8 cellular contexts compared by ENCODE assay signal in genomic region chr17:4554997-4555799, GRCh38. TPM values are rescaled to one million over a fixed set of nuclear protein-coding genes. Genes with fewer than 3 reads are reported as not detected.
DNase-seq lines count a peak whose midpoint lies in the region; ATAC-seq and TF ChIP-seq lines count a peak whose summit lies in the region.

A gene with protein sequence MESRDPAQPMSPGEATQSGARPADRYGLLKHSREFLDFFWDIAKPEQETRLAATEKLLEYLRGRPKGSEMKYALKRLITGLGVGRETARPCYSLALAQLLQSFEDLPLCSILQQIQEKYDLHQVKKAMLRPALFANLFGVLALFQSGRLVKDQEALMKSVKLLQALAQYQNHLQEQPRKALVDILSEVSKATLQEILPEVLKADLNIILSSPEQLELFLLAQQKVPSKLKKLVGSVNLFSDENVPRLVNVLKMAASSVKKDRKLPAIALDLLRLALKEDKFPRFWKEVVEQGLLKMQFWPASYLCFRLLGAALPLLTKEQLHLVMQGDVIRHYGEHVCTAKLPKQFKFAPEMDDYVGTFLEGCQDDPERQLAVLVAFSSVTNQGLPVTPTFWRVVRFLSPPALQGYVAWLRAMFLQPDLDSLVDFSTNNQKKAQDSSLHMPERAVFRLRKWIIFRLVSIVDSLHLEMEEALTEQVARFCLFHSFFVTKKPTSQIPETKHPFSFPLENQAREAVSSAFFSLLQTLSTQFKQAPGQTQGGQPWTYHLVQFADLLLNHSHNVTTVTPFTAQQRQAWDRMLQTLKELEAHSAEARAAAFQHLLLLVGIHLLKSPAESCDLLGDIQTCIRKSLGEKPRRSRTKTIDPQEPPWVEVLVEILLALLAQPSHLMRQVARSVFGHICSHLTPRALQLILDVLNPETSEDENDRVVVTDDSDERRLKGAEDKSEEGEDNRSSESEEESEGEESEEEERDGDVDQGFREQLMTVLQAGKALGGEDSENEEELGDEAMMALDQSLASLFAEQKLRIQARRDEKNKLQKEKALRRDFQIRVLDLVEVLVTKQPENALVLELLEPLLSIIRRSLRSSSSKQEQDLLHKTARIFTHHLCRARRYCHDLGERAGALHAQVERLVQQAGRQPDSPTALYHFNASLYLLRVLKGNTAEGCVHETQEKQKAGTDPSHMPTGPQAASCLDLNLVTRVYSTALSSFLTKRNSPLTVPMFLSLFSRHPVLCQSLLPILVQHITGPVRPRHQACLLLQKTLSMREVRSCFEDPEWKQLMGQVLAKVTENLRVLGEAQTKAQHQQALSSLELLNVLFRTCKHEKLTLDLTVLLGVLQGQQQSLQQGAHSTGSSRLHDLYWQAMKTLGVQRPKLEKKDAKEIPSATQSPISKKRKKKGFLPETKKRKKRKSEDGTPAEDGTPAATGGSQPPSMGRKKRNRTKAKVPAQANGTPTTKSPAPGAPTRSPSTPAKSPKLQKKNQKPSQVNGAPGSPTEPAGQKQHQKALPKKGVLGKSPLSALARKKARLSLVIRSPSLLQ (N-terminal part only) (minus strand): TSS chr17:4555384. CDS start chr17:4555324, 60 bp downstream.

- WGBS in adrenal gland, 4 donors, result 0 to 4% (median 1%) methylated on average over 10 to 69 of the region's 69 CpGs
- WGBS in heart right ventricle, 2 donors, result 0% methylated on average over 69 of the region's 69 CpGs
- 0 to 1% methylated on average over 42 to 65 of the region's 69 CpGs for WGBS in upper lobe of left lung, 2 donors

- H3K9me3 ChIP-seq in adrenal gland (replicated peaks in 1 of 3), result no peaks in the 10 kb centered on the region
- no peaks in the 10 kb centered on the region for H3K9me3 ChIP-seq in heart right ventricle
- H3K9me3 ChIP-seq in upper lobe of left lung, result no peaks in the 10 kb centered on the region

- H3K27me3 ChIP-seq in adrenal gland (no peaks in the 10 kb centered on the region), heart right ventricle (no peaks in the 10 kb centered on the region), upper lobe of left lung (no peaks in the 10 kb centered on the region)

- H3K36me3 ChIP-seq in adrenal gland (replicated peaks in 1 of 2) (peaks cover 0 to 33% of the 10 kb centered on the region in 2 donors), heart right ventricle (peaks cover 0 to 40% (median 18%) of the 10 kb centered on the region in 9 donors), upper lobe of left lung (peaks cover 0 to 34% (median 29%) of the 10 kb centered on the region in 4 donors)

- TF ChIP-seq CTCF in GM12875 (IDR thresholded peaks at IDR 0.05; ENCODE audit: borderline replicate concordance, insufficient read depth, low read depth, low read length) (no peak), adrenal gland (IDR thresholded peaks at IDR 0.05) (peak in 4 of 6 experiments; percentile 25 to 48 (median 36)), heart right ventricle (IDR thresholded peaks at IDR 0.05) (peak in 7 of 9 donors; percentile 2 to 52 (median 39)), upper lobe of left lung (IDR thresholded peaks at IDR 0.05) (peak in 3 of 6 experiments; percentile 33 to 49 (median 40))

- ATAC-seq in HG02840 (IDR thresholded peaks at IDR 0.05; ENCODE audit: low FRiP score, unreplicated experiment), result peak; percentile 81
- ATAC-seq in heart right ventricle, result peak; percentile 89 to 98 (median 96)
- ATAC-seq in upper lobe of left lung (ENCODE audit: low FRiP score in 2 of 2), result peak; percentile 93 to 96

- peak; percentile 71 to 81 for TF ChIP-seq POLR2A in adrenal gland (IDR thresholded peaks at IDR 0.05)
- peak in 2 of 4 donors; percentile 58 to 80 for TF ChIP-seq POLR2A in upper lobe of left lung (IDR thresholded peaks at IDR 0.05)

- peak; percentile 97 for DNase-seq in NCI-H146 (lab: John Stamatoyannopoulos, UW)
- peak; percentile 96 to 98 (median 96) for DNase-seq in T-helper 1 cell
- peak; percentile 97 to 98 (median 98) for DNase-seq in adrenal gland
- DNase-seq in heart right ventricle, result peak; percentile 97 to 98
- peak; percentile 94 to 99 (median 96) for DNase-seq in posterior cingulate gyrus
- peak; percentile 98 for DNase-seq in upper lobe of left lung

- peak within 1 kb of the TSS; percentile 87 for H3K4me3 ChIP-seq in GM12875 (ENCODE audit: low read depth, low read length)
- H3K4me3 ChIP-seq in adrenal gland, result peak within 1 kb of the TSS; percentile 70 to 77 (median 74)
- H3K4me3 ChIP-seq in heart right ventricle, result peak within 1 kb of the TSS; percentile 44 to 96 (median 78)
- peak within 1 kb of the TSS; percentile 50 to 90 (median 82) for H3K4me3 ChIP-seq in upper lobe of left lung

- intact Hi-C loops in adrenal gland (cut with DNase I) (no loop called here), heart right ventricle (cut with DNase I) (loop anchor here in 3 of 10 donors (5.0 to 10.0 kb wide), 2 partner anchors 60 to 133 kb away; partner anchors contain the start of gene SPNS2 (in 1 of the 3)), posterior cingulate gyrus (cut with DNase I) (no loop called here)

- H3K27ac ChIP-seq in adrenal gland, result peak within 1 kb of the TSS; percentile 59 to 85 (median 71)
- H3K27ac ChIP-seq in heart right ventricle, result peak within 1 kb of the TSS; percentile 49 to 92 (median 88)
- peak within 1 kb of the TSS; percentile 68 to 89 (median 86) for H3K27ac ChIP-seq in upper lobe of left lung

- peaks cover 17% of the 10 kb centered on the region in 2 donors for H3K4me1 ChIP-seq in adrenal gland (replicated peaks in 1 of 2)
- H3K4me1 ChIP-seq in heart right ventricle, result peaks cover 7 to 24% (median 21%) of the 10 kb centered on the region in 9 donors
- H3K4me1 ChIP-seq in upper lobe of left lung, result peaks cover 13 to 33% (median 22%) of the 10 kb centered on the region in 4 donors

- no peak for TF ChIP-seq EP300 in upper lobe of left lung (IDR thresholded peaks at IDR 0.05)

RNA-seq across cellular contexts. Expression of the gene that starts here (rescaled TPM):
- total RNA-seq in adrenal gland, result 10 to 100 TPM; 27.8 to 65.5 (median 42.4) TPM
- 10 to 100 TPM; 19.0 to 62.3 (median 46.8) TPM for polyA plus RNA-seq in adrenal gland
- total RNA-seq in heart right ventricle, result 10 to 100 TPM; 18.7 to 30.3 (median 21.7) TPM
- polyA plus RNA-seq in heart right ventricle, result 10 to 100 TPM; 25.4 to 25.7 TPM
- 100 to 1,000 TPM in 1 of 6 donors, 10 to 100 TPM in 5; 45.2 to 151 (median 57.3) TPM for total RNA-seq in upper lobe of left lung

Comparison
In these comparisons a context has a peak if more than half of its experiments do, and no peak if none do; other contexts are left out.
1. Peak in every context shown above with its lines: DNase-seq, ATAC-seq, H3K4me3 ChIP-seq and H3K27ac ChIP-seq.